In genomic region chr11:111452817-111453607, GRCh38 we compare ENCODE assay signal across 28 cellular contexts. TPM values are rescaled to one million over a fixed set of nuclear protein-coding genes. Genes with fewer than 3 reads are reported as not detected.
"Had no signal": no experiment of that assay in that cellular context is flagged by ENCODE, and none has a peak within 500 bp of the region (broad histone marks: within the 10 kb centered on the region; RNA-seq: fewer than 3 reads in every experiment).

No MANE protein-coding gene starts in this region.

- ATAC-seq: activated T-helper 17 cell treated with anti-CD3 and anti-CD28 coated beads, Interleukin-2, amount 50 U/mL, for 72 hours had no signal

- H3K9me3 Mint-ChIP-seq: activated B cell treated with CpG ODN at 0.5 μM for 24 hours; activated CD4-positive, alpha-beta T cell treated with anti-CD3 and anti-CD28 coated beads, Interleukin-2, amount 10 ng/mL, durations not matched to agents 24 days and 14 days; activated naive CD4-positive, alpha-beta T cell treated with anti-CD3 and anti-CD28 coated beads, Interleukin-2, amount 10 ng/mL, durations not matched to agents 7 days and 5 days; activated T-helper 17 cell treated with anti-CD3 and anti-CD28 coated beads, Interleukin-2, amount 50 U/mL, for 72 hours had no signal

- H3K27ac Mint-ChIP-seq: activated B cell treated with CpG ODN at 0.5 μM for 24 hours; activated CD4-positive, alpha-beta T cell treated with anti-CD3 and anti-CD28 coated beads, Interleukin-2, amount 10 ng/mL, durations not matched to agents 24 days and 14 days; activated naive CD4-positive, alpha-beta T cell treated with anti-CD3 and anti-CD28 coated beads, Interleukin-2, amount 10 ng/mL, durations not matched to agents 7 days and 5 days; activated T-helper 17 cell treated with anti-CD3 and anti-CD28 coated beads, Interleukin-2, amount 50 U/mL, for 72 hours had no signal

- H3K4me3 Mint-ChIP-seq: activated B cell treated with CpG ODN at 0.5 μM for 24 hours; activated CD4-positive, alpha-beta T cell treated with anti-CD3 and anti-CD28 coated beads, Interleukin-2, amount 10 ng/mL, durations not matched to agents 24 days and 14 days; activated naive CD4-positive, alpha-beta T cell treated with anti-CD3 and anti-CD28 coated beads, Interleukin-2, amount 10 ng/mL, durations not matched to agents 7 days and 5 days; activated T-helper 17 cell treated with anti-CD3 and anti-CD28 coated beads, Interleukin-2, amount 50 U/mL, for 72 hours had no signal

- H3K36me3 Mint-ChIP-seq: activated naive CD4-positive, alpha-beta T cell treated with anti-CD3 and anti-CD28 coated beads, Interleukin-2, amount 10 ng/mL, durations not matched to agents 7 days and 5 days had no signal

- FAIRE-seq: TTC549 had no signal

- DNase-seq: activated B cell treated with CpG ODN at 0.5 μM for 24 hours; activated CD4-positive, alpha-beta T cell treated with anti-CD3 and anti-CD28 coated beads for 1 hour; activated CD4-positive, alpha-beta T cell treated with anti-CD3 and anti-CD28 coated beads, Interleukin-2, amount 10 ng/mL, durations not matched to agents 24 days and 14 days; activated CD4-positive, alpha-beta T cell treated with anti-CD3 and anti-CD28 coated beads, Interleukin-2, amount 50 U/mL, for 48 hours; activated gamma-delta T cell; activated naive CD4-positive, alpha-beta T cell treated with anti-CD3 and anti-CD28 coated beads, Interleukin-2, amount 10 ng/mL, durations not matched to agents 7 days and 5 days; activated T-cell treated with anti-CD3 and anti-CD28 coated beads for 4 hours; activated T-cell treated with anti-CD3 and anti-CD28 coated beads, Interleukin-2, amount 50 U/mL, for 48 hours; aorta; caudate nucleus; MM.1S; NCI-H1105; NCI-H1436; NCI-H187; NCI-H2081; NCI-H510A treated with DMSO at 0.1 percent for 48 hours; NCI-H69; NK-92 treated with Interleukin-12 subunit alpha and Interleukin-12 subunit beta, amount 100 ng/mL, for 24 hours; Peyer's patch; Right ventricle myocardium superior; SJCRH30; T-helper 2 cell; T1000 had no signal

- H3K27ac ChIP-seq: breast epithelium, Peyer's patch, RWPE1, SJCRH30 had no signal

- H3K4me1 Mint-ChIP-seq: activated CD4-positive, alpha-beta T cell treated with anti-CD3 and anti-CD28 coated beads, Interleukin-2, amount 10 ng/mL, durations not matched to agents 24 days and 14 days; activated naive CD4-positive, alpha-beta T cell treated with anti-CD3 and anti-CD28 coated beads, Interleukin-2, amount 10 ng/mL, durations not matched to agents 7 days and 5 days; activated T-helper 17 cell treated with anti-CD3 and anti-CD28 coated beads, Interleukin-2, amount 50 U/mL, for 72 hours had no signal

RNA-seq across cellular contexts. Expression of gene BTG4, which starts 59.2 kb away (rescaled TPM):
- total RNA-seq: activated B cell treated with CpG ODN at 0.5 μM for 24 hours; activated CD4-positive, alpha-beta T cell treated with anti-CD3 and anti-CD28 coated beads, Interleukin-2, amount 10 ng/mL, durations not matched to agents 24 days and 14 days; activated T-helper 17 cell treated with anti-CD3 and anti-CD28 coated beads, Interleukin-2, amount 50 U/mL, for 72 hours; aorta; breast epithelium; cerebellum; Peyer's patch; Right ventricle myocardium superior; SJCRH30 had no signal
- polyA plus RNA-seq: aorta had no signal
